ENCODE assay signal across 1 cellular context in genomic region chr2:108579631-108580030, GRCh38.
TF ChIP-seq lines count a peak whose summit lies in the region.

No MANE protein-coding gene starts in this region.

TF ChIP-seq in endothelial cell of umbilical vein, 7 proteins besides CTCF, POLR2A, EP300 and RAD21 (continued from another document):
- TF ChIP-seq, protein P1, sequence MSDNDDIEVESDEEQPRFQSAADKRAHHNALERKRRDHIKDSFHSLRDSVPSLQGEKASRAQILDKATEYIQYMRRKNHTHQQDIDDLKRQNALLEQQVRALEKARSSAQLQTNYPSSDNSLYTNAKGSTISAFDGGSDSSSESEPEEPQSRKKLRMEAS (IDR thresholded peaks at IDR 0.05; ENCODE audit: insufficient read depth, insufficient read length): no peak
- TF ChIP-seq POLR2AphosphoS5 (IDR thresholded peaks at IDR 0.05; ENCODE audit: insufficient read depth, low read depth, low read length): peak; percentile 93
